Comparison of ENCODE assay signal across 20 cellular contexts in the genomic region with DNA sequence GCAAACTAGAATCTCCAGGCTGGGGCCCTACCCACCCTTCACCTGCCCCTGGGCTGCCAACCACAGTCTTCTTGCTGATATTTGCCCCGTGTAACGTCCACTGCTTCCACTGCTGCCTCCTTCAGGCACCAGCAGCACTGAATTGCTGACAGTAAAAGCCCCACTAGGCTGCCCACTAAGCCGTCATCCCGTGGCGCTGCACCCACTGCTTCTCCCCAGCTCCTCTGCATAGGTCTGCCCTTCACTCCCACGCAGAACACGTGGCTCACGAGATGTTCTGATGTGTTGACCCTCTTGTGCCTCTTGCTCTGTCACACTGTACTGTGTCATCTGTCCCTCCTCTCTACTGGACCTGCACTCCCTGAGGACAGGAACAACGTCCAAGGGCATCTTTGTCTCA.
"Had no signal": no experiment of that assay in that cellular context is flagged by ENCODE, and none has a peak within 500 bp of the region (broad histone marks: within the 10 kb centered on the region; RNA-seq: fewer than 3 reads in every experiment).

No MANE protein-coding gene starts in this region.

- DNase-seq: effector memory CD4-positive, alpha-beta T cell; gastrocnemius medialis; kidney; left cardiac atrium; left ventricle myocardium inferior; lower lobe of right lung; midbrain; psoas muscle; retina; spleen; stimulated activated CD4-positive, alpha-beta T cell treated with anti-CD3 and anti-CD28 coated beads, Interleukin-15, amount 100 ng/mL, for 24 hours; stimulated activated CD4-positive, alpha-beta T cell treated with anti-CD3 and anti-CD28 coated beads, Interleukin-1b, Interleukin-23, amount 100 ng/mL, for 48 hours; stimulated activated CD4-positive, alpha-beta T cell treated with anti-CD3 and anti-CD28 coated beads, Interleukin-4, amount 100 ng/mL, for 24 hours; stimulated activated naive B cell treated with anti-CD40 and anti-IgM and Interleukin-4, amounts not matched to agents 10 μg/mL and 1 μg/mL and 100 μg/mL, for 72 hours; trophoblast cell had no signal

- H3K27ac Mint-ChIP-seq: natural killer cell treated with Interleukin-12 subunit alpha and Interleukin-12 subunit beta and Interleukin-15 and Interleukin-18, amount 100 ng/mL, for 72 hours; stimulated activated naive B cell treated with anti-CD40 and anti-IgM and Interleukin-4, amounts not matched to agents 10 μg/mL and 1 μg/mL and 100 μg/mL, for 72 hours had no signal

- H3K36me3 Mint-ChIP-seq: memory B cell; natural killer cell treated with Interleukin-12 subunit alpha and Interleukin-12 subunit beta and Interleukin-15 and Interleukin-18, amount 100 ng/mL, for 72 hours; stimulated activated naive B cell treated with anti-CD40 and anti-IgM and Interleukin-4, amounts not matched to agents 10 μg/mL and 1 μg/mL and 100 μg/mL, for 72 hours had no signal

- H3K9me3 Mint-ChIP-seq: memory B cell; natural killer cell treated with Interleukin-12 subunit alpha and Interleukin-12 subunit beta and Interleukin-15 and Interleukin-18, amount 100 ng/mL, for 72 hours; stimulated activated naive B cell treated with anti-CD40 and anti-IgM and Interleukin-4, amounts not matched to agents 10 μg/mL and 1 μg/mL and 100 μg/mL, for 72 hours had no signal

- FAIRE-seq: kidney had no signal

- H3K4me1 ChIP-seq: esophagus muscularis mucosa, gastrocnemius medialis, left ventricle myocardium inferior, lower lobe of right lung, psoas muscle, spleen had no signal

- H3K4me3 ChIP-seq: esophagus muscularis mucosa, gastrocnemius medialis, left ventricle myocardium inferior, lower lobe of right lung, psoas muscle, spleen had no signal

- H3K27me3 ChIP-seq: esophagus muscularis mucosa, gastrocnemius medialis, spleen had no signal

- H3K4me3 Mint-ChIP-seq: memory B cell; natural killer cell treated with Interleukin-12 subunit alpha and Interleukin-12 subunit beta and Interleukin-15 and Interleukin-18, amount 100 ng/mL, for 72 hours; stimulated activated naive B cell treated with anti-CD40 and anti-IgM and Interleukin-4, amounts not matched to agents 10 μg/mL and 1 μg/mL and 100 μg/mL, for 72 hours had no signal

- ATAC-seq: gastrocnemius medialis; left cardiac atrium; lower lobe of right lung; natural killer cell treated with Interleukin-12 subunit alpha and Interleukin-12 subunit beta and Interleukin-15 and Interleukin-18, amount 100 ng/mL, for 72 hours; psoas muscle; sciatic nerve; stimulated activated naive B cell treated with anti-CD40 and anti-IgM and Interleukin-4, amounts not matched to agents 10 μg/mL and 1 μg/mL and 100 μg/mL, for 72 hours had no signal

- H3K27ac ChIP-seq: epithelial cell of prostate, esophagus muscularis mucosa, gastrocnemius medialis, left ventricle myocardium inferior, lower lobe of right lung, psoas muscle, spleen had no signal

- H3K36me3 ChIP-seq: esophagus muscularis mucosa, gastrocnemius medialis, left ventricle myocardium inferior, lower lobe of right lung, spleen had no signal

- H3K9me3 ChIP-seq: esophagus muscularis mucosa, gastrocnemius medialis, left ventricle myocardium inferior, lower lobe of right lung, psoas muscle, spleen had no signal
